Comparison of ENCODE assay signal across 1 cellular context in genomic region chr1:179882253-179883039, GRCh38.
TF ChIP-seq lines count a peak whose summit lies in the region.

Gene TOR1AIP1 (plus strand): TSS chr1:179882285. CDS start chr1:179882503, 218 bp downstream.

TF ChIP-seq in K562, 482 proteins besides CTCF, POLR2A, EP300 and RAD21 (continued from another document and continues in another):
- TF ChIP-seq XRCC5 (IDR thresholded peaks at IDR 0.05; ENCODE audit: low read depth, low read length) (peak; percentile 99), ILF3 (IDR thresholded peaks at IDR 0.05; ENCODE audit: borderline replicate concordance) (0 out of 2 replicates have a peak, but pooled peaks have one; percentile 52), ZNF124 (CRISPR knock-in tag; IDR thresholded peaks at IDR 0.05) (no peak), ARNT (IDR thresholded peaks at IDR 0.05) (peak; percentile 96 to 97), U2AF2 (optimal IDR thresholded peaks at IDR 0.05; ENCODE audit: low read depth, low read length) (no peak), ARHGAP35 (IDR thresholded peaks at IDR 0.05; ENCODE audit: partially characterized antibody) (no peak), L3MBTL2 (IDR thresholded peaks at IDR 0.05) (peak; percentile 85), RBM17 (IDR thresholded peaks at IDR 0.05; ENCODE audit: borderline replicate concordance, low read depth, low read length) (no peak), BRF2 (IDR thresholded peaks at IDR 0.05; ENCODE audit: borderline replicate concordance, insufficient read depth, insufficient read length) (no peak), ATF3 (IDR thresholded peaks at IDR 0.05) (peak; percentile 80), ATF3 (CRISPR knock-in tag; conservative IDR thresholded peaks at IDR 0.05) (peak; percentile 76), ZNF318 (IDR thresholded peaks at IDR 0.05; ENCODE audit: borderline replicate concordance in 1 of 2, low read depth in 1 of 2) (no peak), CUX1 (CRISPR knock-in tag; IDR thresholded peaks at IDR 0.05) (no peak), SAP30 (IDR thresholded peaks at IDR 0.05; ENCODE audit: borderline replicate concordance, insufficient read depth, low read depth, low read length, poor library complexity, severe bottlenecking) (peak; percentile 75), FOXP1 (CRISPR knock-in tag; IDR thresholded peaks at IDR 0.05) (peak; percentile 91), ELK1 (CRISPR knock-in tag; IDR thresholded peaks at IDR 0.05) (no peak), MCM7 (IDR thresholded peaks at IDR 0.05) (no peak), CBFA2T2 (conservative IDR thresholded peaks at IDR 0.05) (no peak), TRIM28 (IDR thresholded peaks at IDR 0.05) (peak; percentile 64; the same call in 1 of the 2 replicates), SMARCA4 (IDR thresholded peaks at IDR 0.05) (peak; percentile 67), PHTF2 (CRISPR knock-in tag; IDR thresholded peaks at IDR 0.05) (0 out of 2 replicates have a peak, but pooled peaks have one; percentile 50), HDAC6 (IDR thresholded peaks at IDR 0.05; ENCODE audit: low read depth, low read length) (no peak), TFAM (CRISPR knock-in tag; conservative IDR thresholded peaks at IDR 0.05) (no peak), SMARCA5 (IDR thresholded peaks at IDR 0.05) (peak; percentile 70; the same call in 1 of the 2 replicates), ZNF384 (IDR thresholded peaks at IDR 0.05; ENCODE audit: low read depth, low read length) (0 out of 2 replicates have a peak, but pooled peaks have one; percentile 44), MYBL2 (IDR thresholded peaks at IDR 0.05; ENCODE audit: low read depth) (no peak; the same call in 1 of the 2 replicates), MYBL2 (CRISPR knock-in tag; IDR thresholded peaks at IDR 0.05; ENCODE audit: borderline replicate concordance) (no peak), ZNF589 (CRISPR knock-in tag; IDR thresholded peaks at IDR 0.05; ENCODE audit: low read depth) (peak; percentile 41; the same call in 1 of the 2 replicates), ZNF311 (CRISPR knock-in tag; IDR thresholded peaks at IDR 0.05) (peak; percentile 87), ZNF197 (CRISPR knock-in tag; IDR thresholded peaks at IDR 0.05; ENCODE audit: low read depth) (peak; percentile 97), ELF4 (CRISPR knock-in tag; IDR thresholded peaks at IDR 0.05) (peak; percentile 91), ATF6 (CRISPR knock-in tag; IDR thresholded peaks at IDR 0.05) (peak; percentile 87), E2F5 (CRISPR knock-in tag; IDR thresholded peaks at IDR 0.05) (0 out of 2 replicates have a peak, but pooled peaks have one; percentile 55), VEZF1 (CRISPR knock-in tag; IDR thresholded peaks at IDR 0.05) (peak; percentile 97), FOXM1 (IDR thresholded peaks at IDR 0.05; ENCODE audit: low read depth) (0 out of 2 replicates have a peak, but pooled peaks have one; percentile 63), FOXM1 (CRISPR knock-in tag; IDR thresholded peaks at IDR 0.05; ENCODE audit: low read depth) (no peak; the same call in 1 of the 2 replicates), ATF1 (CRISPR knock-in tag; IDR thresholded peaks at IDR 0.05) (peak; percentile 63; the same call in 1 of the 2 replicates), ATF1 (tag; IDR thresholded peaks at IDR 0.05) (peak; percentile 99), SRF (CRISPR knock-in tag; IDR thresholded peaks at IDR 0.05) (peak in 1 of 2 experiments; percentile 77; a peak in 2 of 4 replicates), ZNF324 (CRISPR knock-in tag; IDR thresholded peaks at IDR 0.05) (no peak; the same call in 1 of the 2 replicates), NFYB (IDR thresholded peaks at IDR 0.05; ENCODE audit: extremely low read depth, insufficient read length) (no peak), ZNF174 (CRISPR knock-in tag; IDR thresholded peaks at IDR 0.05) (peak; percentile 89; the same call in 1 of the 2 replicates), NFE2 (IDR thresholded peaks at IDR 0.05; ENCODE audit: low read depth) (peak; percentile 53; the same call in 1 of the 2 replicates)
